In genomic region chr3:46361408-46362283, GRCh38 we compare ENCODE assay signal across 9 cellular contexts. TPM values are rescaled to one million over a fixed set of nuclear protein-coding genes. Genes with fewer than 3 reads are reported as not detected.
DNase-seq lines count a peak whose midpoint lies in the region; ATAC-seq and TF ChIP-seq lines count a peak whose summit lies in the region.
"Had no signal": no experiment of that assay in that cellular context is flagged by ENCODE, and none has a peak within 500 bp of the region (broad histone marks: within the 10 kb centered on the region; RNA-seq: fewer than 3 reads in every experiment).

No MANE protein-coding gene starts in this region.

- CTCF ChIA-PET in A673 (lab: Charles Lee): no interaction called here

- H2AFZ ChIP-seq in GM23338: 0 out of 2 replicates have a peak overlapping the region, but pooled peaks have one; percentile 20

- no peak overlapping the region for H3K4me3 ChIP-seq in A673 (ENCODE audit: low read depth, low read length, poor library complexity, severe bottlenecking)
- H3K4me3 ChIP-seq in GM23338: no peak overlapping the region
- H3K4me3 ChIP-seq: dorsolateral prefrontal cortex had no signal

- H3K36me3 ChIP-seq in A673 (ENCODE audit: insufficient read depth, low read length, poor library complexity, severe bottlenecking) (no peaks in the 10 kb centered on the region), GM23338 (ENCODE audit: insufficient read depth) (no peaks in the 10 kb centered on the region)

- intact Hi-C loops in A673 (cut with micrococcal nuclease; ENCODE audit: unreplicated experiment): no loop called here
- intact Hi-C loops in left colon (cut with DNase I, micrococcal nuclease): no loop called here

- no peaks in the 10 kb centered on the region for H3F3A ChIP-seq in GM23338 (replicated peaks; ENCODE audit: low read depth)

- no peaks in the 10 kb centered on the region for H3K9me3 ChIP-seq in A673 (ENCODE audit: low read depth, low read length, poor library complexity, severe bottlenecking)

- no peak overlapping the region for H3K4me2 ChIP-seq in GM23338

- no peaks in the 10 kb centered on the region for H3K36me3 Mint-ChIP-seq in GM23338 (ENCODE audit: low read depth)

- POLR2A ChIA-PET in A673 (lab: Charles Lee; ENCODE audit: low non-redundant PET): no interaction called here

- BruUV-seq in A673 (replicated peaks; lab: Mats Ljungman, UMichigan): no TSS peak

- no peaks in the 10 kb centered on the region; the same call in 2 of the 3 replicates for H3K9me3 Mint-ChIP-seq in GM23338

- H3K27me3 Mint-ChIP-seq in GM23338 (ENCODE audit: insufficient read depth, low read depth, poor library complexity): peaks cover 2% of the 10 kb centered on the region

- no peak for TF ChIP-seq CTCF in A673 (conservative IDR thresholded peaks at IDR 0.05; ENCODE audit: low read depth, low read length)
- no peak for TF ChIP-seq CTCF in GM23338 (conservative IDR thresholded peaks at IDR 0.05; ENCODE audit: low read depth in 2 of 2)

- H3K27me3 ChIP-seq in A673 (replicated peaks; ENCODE audit: insufficient read depth, low read depth, low read length, poor library complexity) (no peaks in the 10 kb centered on the region), GM23338 (ENCODE audit: insufficient read depth) (no peaks in the 10 kb centered on the region)

- peaks cover 6% of the 10 kb centered on the region for H3K4me1 ChIP-seq in A673 (ENCODE audit: insufficient read depth, low read length, poor library complexity, severe bottlenecking)
- no peaks in the 10 kb centered on the region for H3K4me1 ChIP-seq in GM23338 (ENCODE audit: insufficient read depth)

- peak; percentile 36 for DNase-seq in A673 (ENCODE audit: low spot score)
- DNase-seq in GM23338 (ENCODE audit: low spot score): no peak
- DNase-seq in SIG-M5 treated with dmso at 0.1 percent for 504 hours (lab: John Stamatoyannopoulos, UW; ENCODE audit: unreplicated experiment): peak; percentile 96
- peak in 1 of 2 donors; percentile 43 for DNase-seq in left colon
- DNase-seq in HCEC 1CT: no peak
- DNase-seq in T-helper 9 cell: no peak
- DNase-seq in NCI-H1436 treated with DMSO at 0.1 percent for 48 hours (lab: John Stamatoyannopoulos, UW): no peak
- DNase-seq: dorsolateral prefrontal cortex had no signal

- no peaks in the 10 kb centered on the region for H3K79me2 ChIP-seq in GM23338 (replicated peaks; ENCODE audit: insufficient read depth)

- H3K9me2 ChIP-seq in GM23338 (ENCODE audit: insufficient read depth): peaks cover 9% of the 10 kb centered on the region

- H3K27ac ChIP-seq in A673 (ENCODE audit: low read depth, low read length, poor library complexity, severe bottlenecking) (no peak overlapping the region), GM23338 (ENCODE audit: low read depth) (no peak overlapping the region)

- H3K4me1 Mint-ChIP-seq in GM23338: no peaks in the 10 kb centered on the region

- H4K20me1 ChIP-seq in GM23338 (replicated peaks; ENCODE audit: insufficient read depth): no peaks in the 10 kb centered on the region

- no peak overlapping the region for H3K27ac Mint-ChIP-seq in GM23338

- no peak overlapping the region for H3K4me3 Mint-ChIP-seq in GM23338

- ATAC-seq in GM23338 (no peak), left colon (peak; percentile 55), HG03025 (IDR thresholded peaks at IDR 0.05; ENCODE audit: low FRiP score, unreplicated experiment) (no peak)

TF ChIP-seq in GM23338, 12 proteins besides CTCF, POLR2A, EP300 and RAD21:
- TF ChIP-seq POLR2AphosphoS5 (IDR thresholded peaks at IDR 0.05; ENCODE audit: low read depth) (no peak), NANOG (IDR thresholded peaks at IDR 0.05; ENCODE audit: borderline replicate concordance) (no peak), CREB1 (CRISPR knock-in tag; IDR thresholded peaks at IDR 0.05; ENCODE audit: low read depth) (no peak), EZH2 (IDR thresholded peaks at IDR 0.05; ENCODE audit: low read depth, unreplicated experiment) (no peak)

RNA-seq across cellular contexts. Expression of gene CCR2, which starts 7.7 kb away (rescaled TPM):
- total RNA-seq in A673 (2021): not detected in 2 replicates
- not detected in 2 replicates for total RNA-seq in GM23338 (2014; rRNA removed; shearing (Covaris generic))
- polyA plus RNA-seq in GM23338 (2016; fragmentation: Nextera tagmentation; extraction: Ambion mirVana): not detected in 2 replicates
- 1 to 10 TPM in 1 of 2 donors, under 1 TPM in 1; 0.37 to 3.7 TPM for total RNA-seq in left colon

RNA-seq across cellular contexts. Expression of gene CCR5, which starts 9.1 kb away (rescaled TPM):
- total RNA-seq in A673 (2021) (not detected in 2 replicates), left colon (1 to 10 TPM in 1 of 2 donors, under 1 TPM in 1; 0.55 to 1.8 TPM)
- total RNA-seq in GM23338 (2014; rRNA removed; shearing (Covaris generic)): not detected in 2 replicates
- polyA plus RNA-seq in GM23338 (2016; fragmentation: Nextera tagmentation; extraction: Ambion mirVana): not detected in 2 replicates

RNA-seq across cellular contexts. Expression of gene CCRL2, which starts 45.4 kb away (rescaled TPM):
- not detected in 2 replicates for total RNA-seq in A673 (2021)
- not detected in 2 replicates for total RNA-seq in GM23338 (2014; rRNA removed; shearing (Covaris generic))
- not detected in 2 replicates for polyA plus RNA-seq in GM23338 (2016; fragmentation: Nextera tagmentation; extraction: Ambion mirVana)
- 10 to 100 TPM; 18.3 to 19.4 TPM for total RNA-seq in left colon

Comparison
In these comparisons a context has a peak if more than half of its experiments do, and no peak if none do; other contexts are left out.
1. DNase-seq: peak in A673 (single experiment) and SIG-M5 treated with dmso at 0.1 percent for 504 hours (single experiment); none in GM23338 (single experiment), HCEC 1CT (single experiment), T-helper 9 cell (single experiment) and NCI-H1436 treated with DMSO at 0.1 percent for 48 hours (single experiment).